Comparison of ENCODE assay signal across 1 cellular context in the genomic region with DNA sequence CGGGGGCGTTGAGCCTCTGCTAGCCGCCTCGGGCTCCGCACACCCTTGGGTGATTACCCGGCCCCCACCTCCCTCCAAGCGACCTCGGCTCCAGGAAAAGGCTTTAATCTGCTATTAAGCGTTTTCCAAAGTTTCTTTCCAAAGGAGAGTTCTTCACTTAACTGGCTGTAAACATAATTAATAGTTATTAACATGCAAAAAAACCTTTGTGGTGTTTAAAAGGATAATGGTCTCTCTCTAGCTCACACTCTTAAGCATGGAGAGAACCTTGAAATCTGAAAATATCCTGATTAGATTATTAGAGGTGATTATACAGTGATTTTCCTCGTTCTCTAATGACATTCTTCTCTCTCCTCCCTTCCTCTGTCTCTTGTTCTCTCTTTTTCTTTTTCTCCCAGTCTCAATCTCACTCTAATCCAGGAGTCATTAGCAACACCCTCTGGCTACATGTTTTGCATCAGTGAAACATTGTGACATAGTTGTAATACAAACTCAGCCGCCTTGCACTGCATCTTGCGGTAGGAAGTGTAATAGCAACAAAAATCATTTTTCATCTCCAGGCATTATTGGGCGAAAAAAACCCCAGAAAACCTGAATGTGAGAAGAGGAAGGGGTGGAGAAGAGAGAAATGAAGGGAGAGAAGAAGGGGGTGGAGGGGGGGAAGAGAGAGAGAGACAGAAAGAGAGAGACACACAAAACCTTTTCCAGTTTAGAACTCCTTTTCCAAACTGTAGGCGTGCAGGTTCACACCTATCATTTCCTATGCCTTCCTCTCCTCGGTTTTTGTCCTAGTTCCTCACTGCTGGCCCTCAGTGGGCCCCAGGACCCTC.
TF ChIP-seq lines count a peak whose summit lies in the region.

No MANE protein-coding gene starts in this region.

TF ChIP-seq in GM12878, 131 proteins besides CTCF, POLR2A, EP300 and RAD21 (continued from another document and continues in another):
- TF ChIP-seq MTA2 (IDR thresholded peaks at IDR 0.05; ENCODE audit: low read depth), result peak; percentile 46; the same call in 1 of the 2 replicates
- TF ChIP-seq ZNF24 (IDR thresholded peaks at IDR 0.05), result no peak
- TF ChIP-seq JUNB (IDR thresholded peaks at IDR 0.05), result no peak
- TF ChIP-seq CHD1 (IDR thresholded peaks at IDR 0.05; ENCODE audit: low read depth, low read length), result no peak
- no peak for TF ChIP-seq BHLHE40 (IDR thresholded peaks at IDR 0.05; ENCODE audit: borderline replicate concordance in 1 of 2, low read depth in 2 of 2, low read length in 1 of 2)
- TF ChIP-seq LARP7 (IDR thresholded peaks at IDR 0.05), result no peak
- TF ChIP-seq ZNF207 (IDR thresholded peaks at IDR 0.05; ENCODE audit: borderline replicate concordance), result no peak
- TF ChIP-seq USF1 (IDR thresholded peaks at IDR 0.05; ENCODE audit: borderline replicate concordance, extremely low read length, insufficient read depth, low read depth, low read length), result no peak
- TF ChIP-seq RB1 (IDR thresholded peaks at IDR 0.05; ENCODE audit: borderline replicate concordance), result no peak
- TF ChIP-seq SKIL (IDR thresholded peaks at IDR 0.05; ENCODE audit: low read depth, poor library complexity, severe bottlenecking), result no peak
- no peak for TF ChIP-seq POLR2AphosphoS5 (IDR thresholded peaks at IDR 0.05; ENCODE audit: low read length)
- TF ChIP-seq GATAD2B (conservative IDR thresholded peaks at IDR 0.05; ENCODE audit: low read depth), result 0 out of 2 replicates have a peak, but pooled peaks have one; percentile 4
- no peak for TF ChIP-seq SUZ12 (IDR thresholded peaks at IDR 0.05; ENCODE audit: unreplicated experiment)
- no peak for TF ChIP-seq ATF3 (IDR thresholded peaks at IDR 0.05; ENCODE audit: borderline replicate concordance, extremely low read depth, low read depth, low read length)
- TF ChIP-seq, protein P1, sequence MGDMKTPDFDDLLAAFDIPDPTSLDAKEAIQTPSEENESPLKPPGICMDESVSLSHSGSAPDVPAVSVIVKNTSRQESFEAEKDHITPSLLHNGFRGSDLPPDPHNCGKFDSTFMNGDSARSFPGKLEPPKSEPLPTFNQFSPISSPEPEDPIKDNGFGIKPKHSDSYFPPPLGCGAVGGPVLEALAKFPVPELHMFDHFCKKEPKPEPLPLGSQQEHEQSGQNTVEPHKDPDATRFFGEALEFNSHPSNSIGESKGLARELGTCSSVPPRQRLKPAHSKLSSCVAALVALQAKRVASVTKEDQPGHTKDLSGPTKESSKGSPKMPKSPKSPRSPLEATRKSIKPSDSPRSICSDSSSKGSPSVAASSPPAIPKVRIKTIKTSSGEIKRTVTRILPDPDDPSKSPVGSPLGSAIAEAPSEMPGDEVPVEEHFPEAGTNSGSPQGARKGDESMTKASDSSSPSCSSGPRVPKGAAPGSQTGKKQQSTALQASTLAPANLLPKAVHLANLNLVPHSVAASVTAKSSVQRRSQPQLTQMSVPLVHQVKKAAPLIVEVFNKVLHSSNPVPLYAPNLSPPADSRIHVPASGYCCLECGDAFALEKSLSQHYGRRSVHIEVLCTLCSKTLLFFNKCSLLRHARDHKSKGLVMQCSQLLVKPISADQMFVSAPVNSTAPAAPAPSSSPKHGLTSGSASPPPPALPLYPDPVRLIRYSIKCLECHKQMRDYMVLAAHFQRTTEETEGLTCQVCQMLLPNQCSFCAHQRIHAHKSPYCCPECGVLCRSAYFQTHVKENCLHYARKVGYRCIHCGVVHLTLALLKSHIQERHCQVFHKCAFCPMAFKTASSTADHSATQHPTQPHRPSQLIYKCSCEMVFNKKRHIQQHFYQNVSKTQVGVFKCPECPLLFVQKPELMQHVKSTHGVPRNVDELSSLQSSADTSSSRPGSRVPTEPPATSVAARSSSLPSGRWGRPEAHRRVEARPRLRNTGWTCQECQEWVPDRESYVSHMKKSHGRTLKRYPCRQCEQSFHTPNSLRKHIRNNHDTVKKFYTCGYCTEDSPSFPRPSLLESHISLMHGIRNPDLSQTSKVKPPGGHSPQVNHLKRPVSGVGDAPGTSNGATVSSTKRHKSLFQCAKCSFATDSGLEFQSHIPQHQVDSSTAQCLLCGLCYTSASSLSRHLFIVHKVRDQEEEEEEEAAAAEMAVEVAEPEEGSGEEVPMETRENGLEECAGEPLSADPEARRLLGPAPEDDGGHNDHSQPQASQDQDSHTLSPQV (IDR thresholded peaks at IDR 0.05), result no peak
- no peak for TF ChIP-seq POU2F2 (IDR thresholded peaks at IDR 0.05; ENCODE audit: borderline replicate concordance, low read depth, low read length)
- TF ChIP-seq, protein P2, sequence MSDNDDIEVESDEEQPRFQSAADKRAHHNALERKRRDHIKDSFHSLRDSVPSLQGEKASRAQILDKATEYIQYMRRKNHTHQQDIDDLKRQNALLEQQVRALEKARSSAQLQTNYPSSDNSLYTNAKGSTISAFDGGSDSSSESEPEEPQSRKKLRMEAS (IDR thresholded peaks at IDR 0.05; ENCODE audit: low read depth, low read length), result no peak
- TF ChIP-seq TARDBP (IDR thresholded peaks at IDR 0.05; ENCODE audit: borderline replicate concordance), result no peak
- TF ChIP-seq, protein P3, sequence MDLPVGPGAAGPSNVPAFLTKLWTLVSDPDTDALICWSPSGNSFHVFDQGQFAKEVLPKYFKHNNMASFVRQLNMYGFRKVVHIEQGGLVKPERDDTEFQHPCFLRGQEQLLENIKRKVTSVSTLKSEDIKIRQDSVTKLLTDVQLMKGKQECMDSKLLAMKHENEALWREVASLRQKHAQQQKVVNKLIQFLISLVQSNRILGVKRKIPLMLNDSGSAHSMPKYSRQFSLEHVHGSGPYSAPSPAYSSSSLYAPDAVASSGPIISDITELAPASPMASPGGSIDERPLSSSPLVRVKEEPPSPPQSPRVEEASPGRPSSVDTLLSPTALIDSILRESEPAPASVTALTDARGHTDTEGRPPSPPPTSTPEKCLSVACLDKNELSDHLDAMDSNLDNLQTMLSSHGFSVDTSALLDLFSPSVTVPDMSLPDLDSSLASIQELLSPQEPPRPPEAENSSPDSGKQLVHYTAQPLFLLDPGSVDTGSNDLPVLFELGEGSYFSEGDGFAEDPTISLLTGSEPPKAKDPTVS (IDR thresholded peaks at IDR 0.05; ENCODE audit: low read depth, low read length), result no peak
- TF ChIP-seq FOXM1 (IDR thresholded peaks at IDR 0.05; ENCODE audit: low read depth, low read length), result no peak
- no peak for TF ChIP-seq ASH2L (IDR thresholded peaks at IDR 0.05; ENCODE audit: borderline replicate concordance, low read depth)
- TF ChIP-seq HDAC6 (IDR thresholded peaks at IDR 0.05; ENCODE audit: unreplicated experiment), result no peak
- no peak for TF ChIP-seq CBFB (IDR thresholded peaks at IDR 0.05; ENCODE audit: low read depth)
- peak; percentile 40 for TF ChIP-seq E2F8 (IDR thresholded peaks at IDR 0.05; ENCODE audit: low read depth, partially characterized antibody)
- TF ChIP-seq ZNF687 (IDR thresholded peaks at IDR 0.05), result no peak
- TF ChIP-seq CHD2 (IDR thresholded peaks at IDR 0.05; ENCODE audit: borderline replicate concordance, low read depth, low read length), result no peak
- peak; percentile 46; the same call in 1 of the 2 replicates for TF ChIP-seq DPF2 (IDR thresholded peaks at IDR 0.05)
- TF ChIP-seq CBX5 (IDR thresholded peaks at IDR 0.05; ENCODE audit: low read depth), result no peak
- no peak for TF ChIP-seq BCLAF1 (IDR thresholded peaks at IDR 0.05)
- TF ChIP-seq ZBTB33 (IDR thresholded peaks at IDR 0.05), result no peak
- TF ChIP-seq CREM (IDR thresholded peaks at IDR 0.05; ENCODE audit: low read depth), result no peak
